Comparison of ENCODE assay signal across 26 cellular contexts in genomic region chr11:47498149-47498548, GRCh38. TPM values are rescaled to one million over a fixed set of nuclear protein-coding genes. Genes with fewer than 3 reads are reported as not detected.
DNase-seq lines count a peak whose midpoint lies in the region; ATAC-seq and TF ChIP-seq lines count a peak whose summit lies in the region.
"Had no signal": no experiment of that assay in that cellular context is flagged by ENCODE, and none has a peak within 500 bp of the region (broad histone marks: within the 10 kb centered on the region; RNA-seq: fewer than 3 reads in every experiment).

No MANE protein-coding gene starts in this region.

- DNase-seq in stimulated activated naive CD8-positive, alpha-beta T cell treated with anti-CD3 and anti-CD28 coated beads, Interleukin-15, Interleukin-2, amounts not matched to agents 100 U/mL and 50 U/mL, for 24 hours, result no peak
- no peak for DNase-seq in chondrocyte (ENCODE audit: low spot score)
- DNase-seq in 8988T, result no peak
- DNase-seq in Right ventricle myocardium inferior (ENCODE audit: missing footprints), result no peak
- DNase-seq: activated B cell treated with CpG ODN at 0.5 μM for 24 hours; activated CD4-positive, alpha-beta memory T cell treated with anti-CD3 and anti-CD28 coated beads, Interleukin-2, amount 10 ng/mL, durations not matched to agents 7 days and 5 days; activated gamma-delta T cell treated with Interleukin-2 at 50 U/mL for 16 hours; amniotic stem cell; cortex of kidney; esophagus squamous epithelium; KBM-7; kidney; MM.1S; NCI-H1436; NCI-H446; retina; spleen; stimulated activated CD4-positive, alpha-beta T cell treated with anti-CD3 and anti-CD28 coated beads, Interleukin-2, amount 100 ng/mL, for 48 hours; stimulated activated naive B cell treated with anti-CD40 and anti-IgM and Interleukin-4, amounts not matched to agents 10 μg/mL and 1 μg/mL and 100 μg/mL, for 72 hours; SW 1271 had no signal

- H3K4me3 Mint-ChIP-seq in stimulated activated naive CD8-positive, alpha-beta T cell treated with anti-CD3 and anti-CD28 coated beads, Interleukin-15, Interleukin-2, amounts not matched to agents 100 ng/mL and 50 ng/mL, for 24 hours, result no peak overlapping the region
- H3K4me3 Mint-ChIP-seq in chondrocyte (ENCODE audit: unreplicated experiment) (no peak overlapping the region), nephron (peak overlapping the region in 1 of 3 experiments; percentile 67)
- H3K4me3 Mint-ChIP-seq: activated B cell treated with CpG ODN at 0.5 μM for 24 hours; activated CD4-positive, alpha-beta memory T cell treated with anti-CD3 and anti-CD28 coated beads, Interleukin-2, amount 10 ng/mL, durations not matched to agents 7 days and 5 days had no signal

- H3K27me3 Mint-ChIP-seq in stimulated activated naive CD8-positive, alpha-beta T cell treated with anti-CD3 and anti-CD28 coated beads, Interleukin-15, Interleukin-2, amounts not matched to agents 100 ng/mL and 50 ng/mL, for 24 hours, result no peaks in the 10 kb centered on the region
- H3K27me3 Mint-ChIP-seq in chondrocyte (ENCODE audit: low read depth) (no peaks in the 10 kb centered on the region), nephron (ENCODE audit: low read depth) (no peaks in the 10 kb centered on the region)
- H3K27me3 Mint-ChIP-seq: activated B cell treated with CpG ODN at 0.5 μM for 24 hours; activated CD4-positive, alpha-beta memory T cell treated with anti-CD3 and anti-CD28 coated beads, Interleukin-2, amount 10 ng/mL, durations not matched to agents 7 days and 5 days; stimulated activated naive B cell treated with anti-CD40 and anti-IgM and Interleukin-4, amounts not matched to agents 10 μg/mL and 1 μg/mL and 100 μg/mL, for 72 hours had no signal

- no peak for ATAC-seq in stimulated activated naive CD8-positive, alpha-beta T cell treated with anti-CD3 and anti-CD28 coated beads, Interleukin-15, Interleukin-2, amounts not matched to agents 100 U/mL and 50 U/mL, for 24 hours
- ATAC-seq in HG02884 (IDR thresholded peaks at IDR 0.05; ENCODE audit: unreplicated experiment) (no peak), Right ventricle myocardium inferior (no peak)
- ATAC-seq: stimulated activated naive B cell treated with anti-CD40 and anti-IgM and Interleukin-4, amounts not matched to agents 10 μg/mL and 1 μg/mL and 100 μg/mL, for 72 hours had no signal

- peaks cover 43% of the 10 kb centered on the region for H3K4me1 Mint-ChIP-seq in stimulated activated naive CD8-positive, alpha-beta T cell treated with anti-CD3 and anti-CD28 coated beads, Interleukin-15, Interleukin-2, amounts not matched to agents 100 ng/mL and 50 ng/mL, for 24 hours (ENCODE audit: low read depth)
- H3K4me1 Mint-ChIP-seq in chondrocyte (ENCODE audit: low read depth) (peaks cover 50% of the 10 kb centered on the region), nephron (peaks cover 55% of the 10 kb centered on the region)

- peaks cover 47% of the 10 kb centered on the region for H3K36me3 Mint-ChIP-seq in stimulated activated naive CD8-positive, alpha-beta T cell treated with anti-CD3 and anti-CD28 coated beads, Interleukin-15, Interleukin-2, amounts not matched to agents 100 ng/mL and 50 ng/mL, for 24 hours (ENCODE audit: low read depth)
- H3K36me3 Mint-ChIP-seq in chondrocyte (ENCODE audit: low read depth) (peaks cover 7% of the 10 kb centered on the region), nephron (ENCODE audit: low read depth) (peaks cover 10% of the 10 kb centered on the region)

- TF ChIP-seq CTCF in chondrocyte (IDR thresholded peaks at IDR 0.05) (no peak), nephron (IDR thresholded peaks at IDR 0.05; ENCODE audit: unreplicated experiment in 3 of 3) (no peak)

- H3K9me3 Mint-ChIP-seq in stimulated activated naive CD8-positive, alpha-beta T cell treated with anti-CD3 and anti-CD28 coated beads, Interleukin-15, Interleukin-2, amounts not matched to agents 100 ng/mL and 50 ng/mL, for 24 hours, result no peaks in the 10 kb centered on the region
- no peaks in the 10 kb centered on the region for H3K9me3 Mint-ChIP-seq in chondrocyte (ENCODE audit: low read depth)
- H3K9me3 Mint-ChIP-seq in nephron, result no peaks in the 10 kb centered on the region
- H3K9me3 Mint-ChIP-seq: activated B cell treated with CpG ODN at 0.5 μM for 24 hours; activated CD4-positive, alpha-beta memory T cell treated with anti-CD3 and anti-CD28 coated beads, Interleukin-2, amount 10 ng/mL, durations not matched to agents 7 days and 5 days; stimulated activated naive B cell treated with anti-CD40 and anti-IgM and Interleukin-4, amounts not matched to agents 10 μg/mL and 1 μg/mL and 100 μg/mL, for 72 hours had no signal

- intact Hi-C loops in Right ventricle myocardium inferior (cut with DNase I), result loop anchor here (5.0 to 10.0 kb wide), 2 partner anchors 54 to 117 kb away; partner anchors contain the start of gene CELF1

- H3K27ac Mint-ChIP-seq in stimulated activated naive CD8-positive, alpha-beta T cell treated with anti-CD3 and anti-CD28 coated beads, Interleukin-15, Interleukin-2, amounts not matched to agents 100 ng/mL and 50 ng/mL, for 24 hours, result peak overlapping the region; percentile 17
- H3K27ac Mint-ChIP-seq in chondrocyte (ENCODE audit: unreplicated experiment), result peak overlapping the region; percentile 37
- peak overlapping the region in 2 of 3 experiments; percentile 32 to 38 for H3K27ac Mint-ChIP-seq in nephron
- H3K27ac Mint-ChIP-seq: activated B cell treated with CpG ODN at 0.5 μM for 24 hours; activated CD4-positive, alpha-beta memory T cell treated with anti-CD3 and anti-CD28 coated beads, Interleukin-2, amount 10 ng/mL, durations not matched to agents 7 days and 5 days had no signal

RNA-seq across cellular contexts. Expression of gene RAPSN, which starts 49.2 kb away (rescaled TPM):
- 0.33 to 0.35 TPM (median 0.34 TPM) in 3 replicates for total RNA-seq in chondrocyte
- 7.0 TPM for total RNA-seq in Right ventricle myocardium inferior
- total RNA-seq: glomerular endothelial cell, HT-29, OCI-LY7 had no signal

RNA-seq across cellular contexts. Expression of gene CELF1, which starts 54.8 kb away (rescaled TPM):
- total RNA-seq in chondrocyte (82.2 to 90.2 TPM (median 87.7 TPM) in 3 replicates), Right ventricle myocardium inferior (96.2 TPM)
